Comparison of ENCODE assay signal across 24 cellular contexts in genomic region chr2:159002465-159003130, GRCh38. TPM values are rescaled to one million over a fixed set of nuclear protein-coding genes. Genes with fewer than 3 reads are reported as not detected.
DNase-seq lines count a peak whose midpoint lies in the region; TF ChIP-seq lines count a peak whose summit lies in the region.
"Had no signal": no experiment of that assay in that cellular context is flagged by ENCODE, and none has a peak within 500 bp of the region (broad histone marks: within the 10 kb centered on the region; RNA-seq: fewer than 3 reads in every experiment).

No MANE protein-coding gene starts in this region.

- no peak for TF ChIP-seq CTCF in RWPE1 (conservative IDR thresholded peaks at IDR 0.05; ENCODE audit: low read depth)

- H3K4me3 ChIP-seq in thymus (ENCODE audit: low read length) = no peak overlapping the region
- H3K4me3 ChIP-seq: coronary artery, esophagus squamous epithelium, left lung, tibial artery had no signal

- no peaks in the 10 kb centered on the region for H3K9me3 ChIP-seq in thymus (ENCODE audit: control insufficient read depth)
- H3K9me3 ChIP-seq: esophagus squamous epithelium, left lung, tibial artery had no signal

- CTCF ChIA-PET in RWPE1 (lab: Yijun Ruan, JAX) = no interaction called here

- no peaks in the 10 kb centered on the region for H3K36me3 ChIP-seq in thymus (ENCODE audit: control insufficient read depth, insufficient read depth)

- WGBS in thymus = 86% methylated on average over 7 of the region's 7 CpGs

- DNase-seq in NCI-H2107 treated with DMSO at 0.1 percent for 48 hours (lab: John Stamatoyannopoulos, UW; ENCODE audit: unreplicated experiment) = peak; percentile 10
- DNase-seq in NCI-H2107 (lab: John Stamatoyannopoulos, UW) = no peak
- no peak for DNase-seq in RWPE1 (ENCODE audit: low spot score)
- DNase-seq in iris pigment epithelial cell (ENCODE audit: low read depth) = peak; percentile 52
- no peak for DNase-seq in epidermal melanocyte (ENCODE audit: insufficient read length, low spot score)
- DNase-seq in islet precursor cell = no peak
- no peak for DNase-seq in inferior parietal cortex (ENCODE audit: extremely low spot score)
- DNase-seq: activated CD4-positive, CD25-positive, alpha-beta regulatory T cell; activated CD8-positive, alpha-beta memory T cell treated with anti-CD3 and anti-CD28 coated beads, Interleukin-2, amount 10 ng/mL, durations not matched to agents 7 days and 5 days; anterior cingulate cortex; CD4-positive, alpha-beta T cell; effector memory CD8-positive, alpha-beta T cell; esophagus squamous epithelium; GOT3; left lung; NCI-H1092 treated with DMSO at 0.1 percent for 48 hours; NCI-H187 treated with DMSO at 0.1 percent for 48 hours; NCI-H446 treated with DMSO at 0.1 percent for 48 hours; SIG-M5; stimulated activated naive CD8-positive, alpha-beta T cell treated with anti-CD3 and anti-CD28 coated beads, Interleukin-15, Interleukin-2, amounts not matched to agents 100 U/mL and 50 U/mL, for 24 hours; tibial artery had no signal

- POLR2A ChIA-PET in RWPE1 (lab: Yijun Ruan, JAX; ENCODE audit: low non-redundant PET) = no interaction called here

- no peaks in the 10 kb centered on the region for H3K27me3 ChIP-seq in thymus (ENCODE audit: control insufficient read depth, insufficient read depth)
- H3K27me3 ChIP-seq: esophagus squamous epithelium, left lung, tibial artery had no signal

- peaks cover 5% of the 10 kb centered on the region for H3K4me1 ChIP-seq in thymus (ENCODE audit: control insufficient read depth, insufficient read depth, low read length)

- H3K27ac ChIP-seq in RWPE1 = peak overlapping the region; percentile 65
- H3K27ac ChIP-seq in thymus (ENCODE audit: low read depth) = peak overlapping the region; percentile 8
- H3K27ac ChIP-seq: 22Rv1, left lung, tibial artery had no signal

RNA-seq across cellular contexts. Expression of gene TANC1, which starts 34.2 kb away (rescaled TPM):
- polyA plus RNA-seq in thymus = 13.0 TPM

Comparison
In these comparisons a context has a peak if more than half of its experiments do, and no peak if none do; other contexts are left out.
1. DNase-seq: peak in NCI-H2107 treated with DMSO at 0.1 percent for 48 hours (single experiment) and iris pigment epithelial cell (single experiment); none in NCI-H2107 (single experiment), RWPE1 (single experiment), epidermal melanocyte (single experiment), islet precursor cell (single experiment) and inferior parietal cortex (single experiment).